ENCODE assay signal across 23 cellular contexts in the genomic region with DNA sequence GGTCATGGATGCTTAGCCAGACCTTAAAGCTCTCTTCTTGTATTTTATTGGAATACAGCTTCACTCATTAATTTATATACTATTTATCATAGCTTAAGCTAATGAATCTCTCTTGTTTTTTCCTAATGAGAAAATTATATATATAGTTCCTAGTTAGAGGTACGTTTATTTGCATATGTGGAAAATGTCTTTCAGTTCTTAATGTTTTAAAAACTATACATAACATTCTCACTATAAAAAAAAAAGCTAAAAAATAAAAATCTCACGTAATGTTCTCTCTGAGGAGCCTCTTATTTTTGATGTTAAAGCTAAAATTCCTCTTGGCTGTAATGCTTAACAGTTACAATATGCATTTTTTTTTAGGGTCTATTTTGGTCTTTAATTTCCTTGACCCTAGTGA. TPM values are rescaled to one million over a fixed set of nuclear protein-coding genes. Genes with fewer than 3 reads are reported as not detected.
DNase-seq lines count a peak whose midpoint lies in the region; ATAC-seq and TF ChIP-seq lines count a peak whose summit lies in the region.
"Had no signal": no experiment of that assay in that cellular context is flagged by ENCODE, and none has a peak within 500 bp of the region (broad histone marks: within the 10 kb centered on the region; RNA-seq: fewer than 3 reads in every experiment).

No MANE protein-coding gene starts in this region.

- H3K9me3 ChIP-seq in DND-41 (ENCODE audit: insufficient read depth, low read length, severe bottlenecking): no peaks in the 10 kb centered on the region
- H3K9me3 ChIP-seq in T-helper 17 cell (ENCODE audit: control insufficient read depth, low read length, poor library complexity, severe bottlenecking): no peaks in the 10 kb centered on the region
- H3K9me3 ChIP-seq in gastrocnemius medialis: no peaks in the 10 kb centered on the region
- H3K9me3 ChIP-seq: SK-N-SH had no signal

- no peaks in the 10 kb centered on the region for H3K27me3 Mint-ChIP-seq in activated naive CD8-positive, alpha-beta T cell treated with anti-CD3 and anti-CD28 coated beads, Interleukin-2, amount 10 ng/mL, durations not matched to agents 7 days and 5 days
- H3K27me3 Mint-ChIP-seq in activated naive CD8-positive, alpha-beta T cell treated with anti-CD3 and anti-CD28 coated beads for 36 hours: no peaks in the 10 kb centered on the region
- H3K27me3 Mint-ChIP-seq in T-helper 17 cell: no peaks in the 10 kb centered on the region

- H3K27ac ChIP-seq in DND-41 (ENCODE audit: low read length) (peak overlapping the region; percentile 98), gastrocnemius medialis (peak overlapping the region; percentile 77 to 98 (median 96))
- H3K27ac ChIP-seq: GM23248, KMS-11 had no signal

- intact Hi-C loops in gastrocnemius medialis (cut with DNase I; ENCODE audit: low total_unique reads): no loop called here

- H3K4me3 Mint-ChIP-seq in activated naive CD8-positive, alpha-beta T cell treated with anti-CD3 and anti-CD28 coated beads, Interleukin-2, amount 10 ng/mL, durations not matched to agents 7 days and 5 days: no peak overlapping the region
- H3K4me3 Mint-ChIP-seq in activated naive CD8-positive, alpha-beta T cell treated with anti-CD3 and anti-CD28 coated beads for 36 hours: no peak overlapping the region
- H3K4me3 Mint-ChIP-seq in T-helper 17 cell: no peak overlapping the region

- H3K4me1 Mint-ChIP-seq in activated naive CD8-positive, alpha-beta T cell treated with anti-CD3 and anti-CD28 coated beads, Interleukin-2, amount 10 ng/mL, durations not matched to agents 7 days and 5 days: peaks cover 43% of the 10 kb centered on the region
- peaks cover 46% of the 10 kb centered on the region for H3K4me1 Mint-ChIP-seq in activated naive CD8-positive, alpha-beta T cell treated with anti-CD3 and anti-CD28 coated beads for 36 hours
- H3K4me1 Mint-ChIP-seq in T-helper 17 cell: peaks cover 32% of the 10 kb centered on the region

- no peaks in the 10 kb centered on the region for H3K9me3 Mint-ChIP-seq in activated naive CD8-positive, alpha-beta T cell treated with anti-CD3 and anti-CD28 coated beads, Interleukin-2, amount 10 ng/mL, durations not matched to agents 7 days and 5 days
- H3K9me3 Mint-ChIP-seq in activated naive CD8-positive, alpha-beta T cell treated with anti-CD3 and anti-CD28 coated beads for 36 hours: no peaks in the 10 kb centered on the region

- TF ChIP-seq CTCF in DND-41 (IDR thresholded peaks at IDR 0.05; ENCODE audit: borderline replicate concordance, extremely low read depth, low read length, poor library complexity, severe bottlenecking) (no peak), gastrocnemius medialis (IDR thresholded peaks at IDR 0.05 in 4 of 5, conservative IDR thresholded peaks at IDR 0.05 in 1 of 5) (no peak), GM10248 (IDR thresholded peaks at IDR 0.05; ENCODE audit: control extremely low read depth, extremely low read depth, low read depth, missing control alignments) (no peak)

- peaks cover 67% of the 10 kb centered on the region for H3K36me3 ChIP-seq in DND-41 (ENCODE audit: insufficient read depth, low read length)
- H3K36me3 ChIP-seq in gastrocnemius medialis: peaks cover 0 to 47% of the 10 kb centered on the region in 2 donors

- H3K4me1 ChIP-seq in DND-41 (ENCODE audit: insufficient read depth, low read length): peaks cover 71% of the 10 kb centered on the region
- H3K4me1 ChIP-seq in gastrocnemius medialis: peaks cover 47 to 51% of the 10 kb centered on the region in 2 donors

- DNase-seq in activated naive CD8-positive, alpha-beta T cell treated with anti-CD3 and anti-CD28 coated beads, Interleukin-2, amount 10 ng/mL, durations not matched to agents 7 days and 5 days: no peak
- no peak for DNase-seq in activated naive CD8-positive, alpha-beta T cell treated with anti-CD3 and anti-CD28 coated beads for 36 hours
- DNase-seq in DND-41 (no peak), T-helper 17 cell (no peak), gastrocnemius medialis (no peak), NK-92 (lab: John Stamatoyannopoulos, UW; ENCODE audit: unreplicated experiment) (no peak), GM10248 (ENCODE audit: extremely low spot score) (no peak)
- DNase-seq: ACHN, C1 segment of cervical spinal cord, COR-L47, DMS 273 treated with DMSO at 0.1 percent for 48 hours, GF-D8, GM23248, NCI-H1417, NCI-H187, NCI-H2107, NCI-H510A, NCI-H748 treated with DMSO at 0.1 percent for 48 hours, OCI-M1, Right ventricle myocardium superior, SK-N-SH had no signal

- H2AFZ ChIP-seq in DND-41 (ENCODE audit: low read depth, low read length): no peak overlapping the region
- H2AFZ ChIP-seq: GM23248 had no signal

- H3K9ac ChIP-seq in DND-41 (ENCODE audit: low read depth, low read length): no peak overlapping the region
- H3K9ac ChIP-seq: GM23248, KMS-11, SK-N-SH had no signal

- H3K4me3 ChIP-seq in DND-41 (ENCODE audit: low read depth in 1 of 2, low read length in 2 of 2) (no peak overlapping the region), gastrocnemius medialis (no peak overlapping the region)
- H3K4me3 ChIP-seq: GM12878, GM23248 had no signal

- peak overlapping the region; percentile 22 for H3K27ac Mint-ChIP-seq in activated naive CD8-positive, alpha-beta T cell treated with anti-CD3 and anti-CD28 coated beads, Interleukin-2, amount 10 ng/mL, durations not matched to agents 7 days and 5 days
- H3K27ac Mint-ChIP-seq in activated naive CD8-positive, alpha-beta T cell treated with anti-CD3 and anti-CD28 coated beads for 36 hours: no peak overlapping the region
- peak overlapping the region; percentile 97 for H3K27ac Mint-ChIP-seq in T-helper 17 cell

- no peak overlapping the region for H3K4me2 ChIP-seq in DND-41 (ENCODE audit: insufficient read depth, low read length)
- H3K4me2 ChIP-seq: KMS-11, SK-N-SH had no signal

- H3K27me3 ChIP-seq in DND-41 (ENCODE audit: insufficient read depth, low read length, poor library complexity) (no peaks in the 10 kb centered on the region), gastrocnemius medialis (no peaks in the 10 kb centered on the region)

- peaks cover 22% of the 10 kb centered on the region for H4K20me1 ChIP-seq in DND-41 (ENCODE audit: insufficient read depth, low read length)

- ATAC-seq in activated naive CD8-positive, alpha-beta T cell treated with anti-CD3 and anti-CD28 coated beads, Interleukin-2, amount 10 ng/mL, durations not matched to agents 7 days and 5 days (ENCODE audit: low read depth): no peak
- no peak for ATAC-seq in DND-41 (ENCODE audit: insufficient read depth, low read depth)
- ATAC-seq in T-helper 17 cell: no peak
- ATAC-seq in gastrocnemius medialis: no peak
- ATAC-seq: GM12878 had no signal

- TF ChIP-seq POLR2A in gastrocnemius medialis (IDR thresholded peaks at IDR 0.05): no peak

- in situ Hi-C loops in gastrocnemius medialis (cut with MboI; ENCODE audit: low sequenced_read_pairs in 4 of 4): loop anchor here in 2 of 4 donors (10.0 to 25.0 kb wide), 2 partner anchors 163 to 171 kb away; no protein-coding TSS in a partner anchor

- peaks cover 46% of the 10 kb centered on the region for H3K36me3 Mint-ChIP-seq in activated naive CD8-positive, alpha-beta T cell treated with anti-CD3 and anti-CD28 coated beads, Interleukin-2, amount 10 ng/mL, durations not matched to agents 7 days and 5 days
- H3K36me3 Mint-ChIP-seq in activated naive CD8-positive, alpha-beta T cell treated with anti-CD3 and anti-CD28 coated beads for 36 hours: peaks cover 33% of the 10 kb centered on the region
- peaks cover 5% of the 10 kb centered on the region for H3K36me3 Mint-ChIP-seq in T-helper 17 cell (ENCODE audit: low read depth)

- peaks cover 96% of the 10 kb centered on the region for H3K79me2 ChIP-seq in DND-41 (ENCODE audit: insufficient read depth, low read length)

- CTCF ChIA-PET in GM10248 (lab: Yijun Ruan, JAX): interaction anchor here (1.0 to 3.6 kb wide), 4 partner anchors 8 to 171 kb away, joined by 3 to 14 read pairs (median 5); a partner anchor contains a TSS

- POLR2A ChIA-PET in activated naive CD8-positive, alpha-beta T cell treated with anti-CD3 and anti-CD28 coated beads, Interleukin-2, amount 10 ng/mL, durations not matched to agents 7 days and 5 days (lab: Charles Lee): interaction anchor here (0.7 to 13.7 kb wide), 2 partner anchors 15 to 269 kb away, joined by 3 to 286 read pairs; a partner anchor contains a TSS
- POLR2A ChIA-PET in GM10248 (lab: Yijun Ruan, JAX): interaction anchor here (1.7 kb wide), 1 partner anchor 16 kb away, joined by 4 read pairs; a partner anchor contains a TSS

RNA-seq across cellular contexts. Expression of a gene that starts 16.6 kb away (rescaled TPM):
- total RNA-seq in activated naive CD8-positive, alpha-beta T cell treated with anti-CD3 and anti-CD28 coated beads, Interleukin-2, amount 10 ng/mL, durations not matched to agents 7 days and 5 days: 100 to 1,000 TPM; 127 to 139 TPM
- total RNA-seq in activated naive CD8-positive, alpha-beta T cell treated with anti-CD3 and anti-CD28 coated beads for 36 hours: 10 to 100 TPM; 70.0 to 71.5 TPM
- 10 to 100 TPM; 68.7 to 82.7 TPM for total RNA-seq in T-helper 17 cell
- total RNA-seq in gastrocnemius medialis: 100 to 1,000 TPM; 398 to 784 (median 580) TPM
